In genomic region chr20:58609026-58609425, GRCh38 we compare ENCODE assay signal across 17 cellular contexts.
"Had no signal": no experiment of that assay in that cellular context is flagged by ENCODE, and none has a peak within 500 bp of the region (broad histone marks: within the 10 kb centered on the region; RNA-seq: fewer than 3 reads in every experiment).

No MANE protein-coding gene starts in this region.

- H3K79me2 ChIP-seq: hepatocyte had no signal

- H3K27me3 ChIP-seq: dorsolateral prefrontal cortex, esophagus muscularis mucosa, gastroesophageal sphincter, heart left ventricle, hepatocyte had no signal

- H3K36me3 ChIP-seq: esophagus muscularis mucosa, gastroesophageal sphincter, heart left ventricle, left lung, lower lobe of right lung had no signal

- H3K9me3 ChIP-seq: esophagus muscularis mucosa, gastroesophageal sphincter, heart left ventricle, left lung, lower lobe of right lung, mucosa of descending colon had no signal

- H2AFZ ChIP-seq: hepatocyte had no signal

- H3K27ac ChIP-seq: coronary artery, dorsolateral prefrontal cortex, esophagus muscularis mucosa, foreskin keratinocyte, gastroesophageal sphincter, heart left ventricle, hepatocyte, left lung, lower lobe of right lung had no signal

- ATAC-seq: foreskin keratinocyte, gastroesophageal sphincter, heart left ventricle, left cardiac atrium, left lung, left ventricle myocardium superior, lower lobe of right lung, mucosa of descending colon had no signal

- H3K4me1 ChIP-seq: foreskin keratinocyte, left lung, lower lobe of right lung had no signal

- H3K4me2 ChIP-seq: hepatocyte had no signal

- DNase-seq: dermis blood vessel endothelial cell; dorsolateral prefrontal cortex; effector CD4-positive, alpha-beta T cell; effector memory CD4-positive, alpha-beta T cell; foreskin keratinocyte; hypothalamus; left cardiac atrium; left lung; left ventricle myocardium superior; lower lobe of right lung; mesenchymal stem cell; mucosa of descending colon had no signal

- H3K4me3 ChIP-seq: coronary artery, dorsolateral prefrontal cortex, esophagus muscularis mucosa, gastroesophageal sphincter, heart left ventricle, hepatocyte, left lung, lower lobe of right lung, mucosa of descending colon had no signal
